In genomic region chr19:49987159-49987698, GRCh38 we compare ENCODE assay signal across 1 cellular context.
TF ChIP-seq lines count a peak whose summit lies in the region.

No MANE protein-coding gene starts in this region.

TF ChIP-seq in GM23338, 12 proteins besides CTCF, POLR2A, EP300 and RAD21 (continued from another document):
- TF ChIP-seq POLR2AphosphoS5 (IDR thresholded peaks at IDR 0.05; ENCODE audit: low read depth) (peak; percentile 48; the same call in 1 of the 2 replicates), EZH2phosphoT487 (IDR thresholded peaks at IDR 0.05; ENCODE audit: unreplicated experiment) (no peak), EZH2 (IDR thresholded peaks at IDR 0.05; ENCODE audit: low read depth, unreplicated experiment) (no peak), ZNF462 (CRISPR knock-in tag; IDR thresholded peaks at IDR 0.05) (peak; percentile 32; the same call in 1 of the 2 replicates), ETS1 (IDR thresholded peaks at IDR 0.05) (no peak)
TF ChIP-seq in GM23338: peak in this region for 6.
